Comparison of ENCODE assay signal across 17 cellular contexts in genomic region chr1:28126778-28127430, GRCh38. TPM values are rescaled to one million over a fixed set of nuclear protein-coding genes. Genes with fewer than 3 reads are reported as not detected.
A peak's percentile ranks its signal among the peaks of the same experiment; 100 is the strongest.
DNase-seq lines count a peak whose midpoint lies in the region; ATAC-seq, FAIRE-seq and TF ChIP-seq lines count a peak whose summit lies in the region.
"Had no signal": no experiment of that assay in that cellular context is flagged by ENCODE, and none has a peak within 500 bp of the region (broad histone marks: within the 10 kb centered on the region; RNA-seq: fewer than 3 reads in every experiment).

No MANE protein-coding gene starts in this region.

- ATAC-seq in GM12878 = no peak
- ATAC-seq in HG02938 (IDR thresholded peaks at IDR 0.05; ENCODE audit: unreplicated experiment) = no peak
- no peak for ATAC-seq in GM21390 (IDR thresholded peaks at IDR 0.05; ENCODE audit: unreplicated experiment)
- ATAC-seq: left colon, PC-3 had no signal

- WGBS in GM12878 (ENCODE audit: insufficient coverage, insufficient replicate concordance, low lambda C conversion rate, missing lambda C conversion rate) = 49% methylated on average over 5 of the region's 5 CpGs

- CTCF ChIA-PET in GM12878 (lab: Yijun Ruan, JAX) = interaction anchor here (0.8 to 2.2 kb wide), 6 partner anchors 8 to 82 kb away, joined by 3 to 7 read pairs (median 5); no protein-coding TSS in a partner anchor

- TF ChIP-seq EP300 in GM12878 (IDR thresholded peaks at IDR 0.05; ENCODE audit: borderline replicate concordance in 1 of 2, control insufficient read depth in 1 of 2, low read depth in 2 of 2, low read length in 2 of 2) = no peak

- H4K20me1 ChIP-seq in GM12878 (ENCODE audit: control insufficient read depth, insufficient read depth) = no peaks in the 10 kb centered on the region

- H3K27ac ChIP-seq in GM12878 (ENCODE audit: control insufficient read depth, insufficient read depth) (no peak overlapping the region), skeletal muscle tissue (ENCODE audit: low read depth, low read length) (peak overlapping the region; percentile 28)
- H3K27ac ChIP-seq: parathyroid adenoma, VCaP had no signal

- H3K27me3 ChIP-seq in GM12878 (replicated peaks in 1 of 2; ENCODE audit: control insufficient read depth in 2 of 2, insufficient read depth in 2 of 2, low read length in 1 of 2) (no peaks in the 10 kb centered on the region), skeletal muscle tissue (ENCODE audit: control insufficient read depth in 3 of 3, insufficient read depth in 3 of 3, low read length in 3 of 3) (peaks cover 0 to 3% (median 0%) of the 10 kb centered on the region in 3 donors)

- FAIRE-seq in GM12892 (lab: Jason Lieb, UNC) = peak; percentile 68
- no peak for FAIRE-seq in GM12878 (lab: Jason Lieb, UNC)
- FAIRE-seq: endometrium had no signal

- SMC1A ChIA-PET in GM12878 (lab: Charles Lee; ENCODE audit: uncharacterized antibody, unreplicated experiment) = interaction anchor here (0.6 to 8.3 kb wide), 11 partner anchors 8 to 71 kb away, joined by 3 to 41 read pairs (median 7); partner anchors contain the start of gene PTAFR

- H3K9ac ChIP-seq in GM12878 (ENCODE audit: control insufficient read depth, insufficient read depth, low read length) = no peak overlapping the region
- no peak overlapping the region for H3K9ac ChIP-seq in skeletal muscle tissue (ENCODE audit: low read depth in 1 of 3, low read length in 3 of 3)
- H3K9ac ChIP-seq: parathyroid adenoma, SK-N-SH had no signal

- H2AFZ ChIP-seq in GM12878 (ENCODE audit: control insufficient read depth, low read depth, low read length) = no peak overlapping the region
- H2AFZ ChIP-seq: parathyroid adenoma had no signal

- TF ChIP-seq CTCF in GM12878 (IDR thresholded peaks at IDR 0.05 in 2 of 3, conservative IDR thresholded peaks at IDR 0.05 in 1 of 3; ENCODE audit: control insufficient read depth in 2 of 3, extremely low read depth in 1 of 3, insufficient read depth in 1 of 3, low read depth in 3 of 3, low read length in 3 of 3) = no peak

- TF ChIP-seq POLR2A in GM12892 (IDR thresholded peaks at IDR 0.05; ENCODE audit: low read depth, low read length) = no peak
- no peak for TF ChIP-seq POLR2A in GM12878 (IDR thresholded peaks at IDR 0.05; ENCODE audit: low read depth, low read length)

- BruUV-seq in GM12878 (replicated peaks; lab: Mats Ljungman, UMichigan) = no TSS peak

- no peak for DNase-seq in GM12892 (ENCODE audit: insufficient read length)
- peak; percentile 89 for DNase-seq in NOMO-1 treated with DMSO at 0.1 percent for 48 hours (lab: John Stamatoyannopoulos, UW; ENCODE audit: unreplicated experiment)
- DNase-seq in GM12878 (ENCODE audit: low read depth, low spot score) = no peak
- no peak for DNase-seq in NCI-H1930 (lab: John Stamatoyannopoulos, UW)
- DNase-seq: activated CD4-positive, alpha-beta T cell treated with anti-CD3 and anti-CD28 coated beads, Interleukin-2, amount 50 U/mL, for 48 hours; GOT3; left colon; NCI-H510A treated with DMSO at 0.1 percent for 48 hours; PC-3; SK-N-SH; stimulated activated CD4-positive, alpha-beta T cell treated with anti-CD3 and anti-CD28 coated beads, Interleukin-4, amount 100 ng/mL, for 24 hours had no signal

- H3K4me3 ChIP-seq in GM12878 (no peak overlapping the region), skeletal muscle tissue (ENCODE audit: low read length in 3 of 3) (no peak overlapping the region)

- no peak for TF ChIP-seq RAD21 in GM12878 (IDR thresholded peaks at IDR 0.05; ENCODE audit: insufficient read depth, low read depth, low read length)

- POLR2A ChIA-PET in GM12878 (lab: Charles Lee) = interaction anchor here (1.0 to 2.0 kb wide), 8 partner anchors 9 to 21 kb away, joined by 4 to 6 read pairs (median 4); no protein-coding TSS in a partner anchor

- H3K9me3 ChIP-seq in GM12878 (replicated peaks; ENCODE audit: control insufficient read depth, insufficient read depth, low read length) = no peaks in the 10 kb centered on the region
- H3K9me3 ChIP-seq in skeletal muscle tissue (ENCODE audit: control insufficient read depth in 3 of 3, low read length in 3 of 3) = no peaks in the 10 kb centered on the region
- H3K9me3 ChIP-seq: SK-N-SH had no signal

- H3K4me1 ChIP-seq in GM12878 (ENCODE audit: control insufficient read depth, insufficient read depth, low read length) = peaks cover 35% of the 10 kb centered on the region
- peaks cover 6 to 8% (median 7%) of the 10 kb centered on the region in 3 donors for H3K4me1 ChIP-seq in skeletal muscle tissue (ENCODE audit: control insufficient read depth in 3 of 3, insufficient read depth in 3 of 3, low read length in 3 of 3)
- H3K4me1 ChIP-seq: parathyroid adenoma had no signal

- H3K79me2 ChIP-seq in GM12878 (ENCODE audit: control insufficient read depth, insufficient read depth, low read length) = no peaks in the 10 kb centered on the region
- H3K79me2 ChIP-seq: parathyroid adenoma had no signal

- intact Hi-C loops in GM12878 (cut with micrococcal nuclease; ENCODE audit: unreplicated experiment) = no loop called here

- no peaks in the 10 kb centered on the region for H3K36me3 ChIP-seq in GM12878 (ENCODE audit: control insufficient read depth in 2 of 2, insufficient read depth in 2 of 2, low read length in 1 of 2)
- no peaks in the 10 kb centered on the region for H3K36me3 ChIP-seq in skeletal muscle tissue (ENCODE audit: control insufficient read depth in 3 of 3, insufficient read depth in 3 of 3, low read length in 3 of 3)

- H3K4me2 ChIP-seq in GM12878 (ENCODE audit: control insufficient read depth, insufficient read depth) = peak overlapping the region; percentile 17; the same call in 1 of the 2 replicates
- H3K4me2 ChIP-seq: SK-N-SH had no signal

- in situ Hi-C loops in GM12878 (cut with MboI) = no loop called here

- RAD21 ChIA-PET in GM12878 (lab: Charles Lee; ENCODE audit: unreplicated experiment) = interaction anchor here (0.8 to 1.8 kb wide), 10 partner anchors 9 to 82 kb away, joined by 3 to 7 read pairs (median 4); no protein-coding TSS in a partner anchor

TF ChIP-seq in GM12878, 131 proteins besides CTCF, POLR2A, EP300 and RAD21:
- TF ChIP-seq BRCA1 (IDR thresholded peaks at IDR 0.05; ENCODE audit: low read depth, low read length) = no peak
- TF ChIP-seq MTA3 (IDR thresholded peaks at IDR 0.05; ENCODE audit: borderline replicate concordance, low read length) = 0 out of 2 replicates have a peak, but pooled peaks have one; percentile 7
TF ChIP-seq in GM12878: peak in this region for 1.

RNA-seq across cellular contexts. Expression of gene EYA3, which starts 38.5 kb away (rescaled TPM):
- polyA plus RNA-seq in GM12892 (2012; ENCODE audit: missing spikeins) = 20.2 TPM
- 62.1 and 81.3 TPM in 2 replicates for total RNA-seq in GM12878 (2013; cell fraction: nucleolus; rRNA removed)
- total RNA-seq in GM12878 (2014; rRNA removed) = 18.3 and 19.0 TPM in 2 replicates
- total RNA-seq in GM12878 (2014; rRNA removed; fragmentation: Illumina TruSeq; extraction: Trizol) = 28.1 and 28.2 TPM in 2 replicates
- 28.5 and 29.6 TPM in 2 replicates for total RNA-seq in GM12878 (2021)
- polyA plus RNA-seq in GM12878 (2011; ENCODE audit: low read depth) = 8.9 TPM
- polyA plus RNA-seq in GM12878 (2011; rRNA removed) = 46.6 and 48.9 TPM in 2 replicates
- 24.4 and 27.3 TPM in 2 replicates for polyA plus RNA-seq in GM12878 (2011; cell fraction: cytosol; rRNA removed)
- polyA plus RNA-seq in GM12878 (2011; cell fraction: nucleus; rRNA removed) = 26.8 and 29.1 TPM in 2 replicates
- polyA plus RNA-seq in GM12878 (2012) = 12.3 and 13.9 TPM in 2 replicates
- 28.1 and 33.0 TPM in 2 replicates for polyA plus RNA-seq in GM12878 (2014; fragmentation: Illumina TruSeq; extraction: Trizol)
- polyA plus RNA-seq in GM12878 (2014; fragmentation: Nextera tagmentation; extraction: Ambion mirVana) = 10 to 100 TPM; 13.0 to 15.6 TPM
- 19.8 and 20.1 TPM in 2 replicates for polyA plus RNA-seq in GM12878 (2014; rRNA removed)
- 10 to 100 TPM; 22.6 to 24.2 TPM for polyA plus RNA-seq in GM12878 (2016; fragmentation: Nextera tagmentation; extraction: Ambion mirVana)
- 62.8 and 90.9 TPM in 2 replicates for polyA minus RNA-seq in GM12878 (2011; rRNA and poly(A)+ RNA removed)
- 14.4 and 18.8 TPM in 2 replicates for polyA minus RNA-seq in GM12878 (2011; cell fraction: cytosol; rRNA and poly(A)+ RNA removed)
- polyA minus RNA-seq in GM12878 (2011; cell fraction: nucleus; rRNA and poly(A)+ RNA removed) = 27.7 and 28.5 TPM in 2 replicates
- total RNA-seq in skeletal muscle tissue = 9.9 TPM

RNA-seq across cellular contexts. Expression of gene PTAFR, which starts 49.6 kb away (rescaled TPM):
- polyA plus RNA-seq in GM12892 (2012; ENCODE audit: missing spikeins) = 11.6 TPM
- total RNA-seq in GM12878 (2013; cell fraction: nucleolus; rRNA removed) = 63.0 and 72.4 TPM in 2 replicates
- total RNA-seq in GM12878 (2014; rRNA removed) = 18.1 and 23.9 TPM in 2 replicates
- 20.1 and 20.2 TPM in 2 replicates for total RNA-seq in GM12878 (2014; rRNA removed; fragmentation: Illumina TruSeq; extraction: Trizol)
- 25.5 and 28.4 TPM in 2 replicates for total RNA-seq in GM12878 (2021)
- polyA plus RNA-seq in GM12878 (2011; ENCODE audit: low read depth) = 5.8 TPM
- 167 and 251 TPM in 2 replicates for polyA plus RNA-seq in GM12878 (2011; rRNA removed)
- polyA plus RNA-seq in GM12878 (2011; cell fraction: cytosol; rRNA removed) = 376 and 431 TPM in 2 replicates
- 49.8 and 57.4 TPM in 2 replicates for polyA plus RNA-seq in GM12878 (2011; cell fraction: nucleus; rRNA removed)
- polyA plus RNA-seq in GM12878 (2012) = 7.3 and 10.0 TPM in 2 replicates
- polyA plus RNA-seq in GM12878 (2014; fragmentation: Illumina TruSeq; extraction: Trizol) = 30.6 and 31.1 TPM in 2 replicates
- polyA plus RNA-seq in GM12878 (2014; fragmentation: Nextera tagmentation; extraction: Ambion mirVana) = 10 to 100 TPM; 29.8 to 57.7 TPM
- 25.5 and 31.3 TPM in 2 replicates for polyA plus RNA-seq in GM12878 (2014; rRNA removed)
- polyA plus RNA-seq in GM12878 (2016; fragmentation: Nextera tagmentation; extraction: Ambion mirVana) = 10 to 100 TPM; 17.5 to 18.2 TPM
- polyA minus RNA-seq in GM12878 (2011; rRNA and poly(A)+ RNA removed) = 334 and 394 TPM in 2 replicates
- polyA minus RNA-seq in GM12878 (2011; cell fraction: cytosol; rRNA and poly(A)+ RNA removed) = 67.7 and 82.6 TPM in 2 replicates
- 16.6 and 29.9 TPM in 2 replicates for polyA minus RNA-seq in GM12878 (2011; cell fraction: nucleus; rRNA and poly(A)+ RNA removed)
- total RNA-seq in skeletal muscle tissue = 2.1 TPM
